Comparison of ENCODE assay signal across 29 cellular contexts in genomic region chr3:26984601-26985000, GRCh38.
"Had no signal": no experiment of that assay in that cellular context is flagged by ENCODE, and none has a peak within 500 bp of the region (broad histone marks: within the 10 kb centered on the region; RNA-seq: fewer than 3 reads in every experiment).

No MANE protein-coding gene starts in this region.

- H3K27ac ChIP-seq: left lung, lower lobe of right lung, neural progenitor cell, neutrophil, parathyroid adenoma, psoas muscle, right atrium auricular region, right lobe of liver, testis, thyroid gland, transverse colon, upper lobe of left lung, vagina had no signal

- H3K4me1 ChIP-seq: left lung, parathyroid adenoma, psoas muscle, right atrium auricular region, right lobe of liver, testis, transverse colon, vagina had no signal

- H3K27me3 Mint-ChIP-seq: stimulated activated memory B cell treated with anti-CD40 and anti-IgM and Interleukin-4, amounts not matched to agents 10 μg/mL and 1 μg/mL and 100 μg/mL, for 72 hours; stimulated activated naive CD8-positive, alpha-beta T cell treated with anti-CD3 and anti-CD28 coated beads, Interleukin-15, amount 100 ng/mL, for 72 hours had no signal

- H3K4me3 ChIP-seq: left lung, lower lobe of right lung, neural progenitor cell, psoas muscle, right atrium auricular region, right lobe of liver, smooth muscle cell, testis, thyroid gland, transverse colon, upper lobe of left lung, vagina had no signal

- H3K27ac Mint-ChIP-seq: natural killer cell; nephron progenitor cell; neural progenitor cell; stimulated activated memory B cell treated with anti-CD40 and anti-IgM and Interleukin-4, amounts not matched to agents 10 μg/mL and 1 μg/mL and 100 μg/mL, for 72 hours; stimulated activated naive CD8-positive, alpha-beta T cell treated with anti-CD3 and anti-CD28 coated beads, Interleukin-15, amount 100 ng/mL, for 72 hours had no signal

- H3K36me3 ChIP-seq: left lung, lower lobe of right lung, neural progenitor cell, neutrophil, right atrium auricular region, right lobe of liver, thyroid gland, transverse colon, upper lobe of left lung, vagina had no signal

- H3K27me3 ChIP-seq: left lung, neural progenitor cell, neutrophil, right atrium auricular region, right lobe of liver, testis, thyroid gland, transverse colon, upper lobe of left lung, vagina had no signal

- ATAC-seq: left colon; left lung; lower lobe of right lung; natural killer cell; psoas muscle; right lobe of liver; stimulated activated memory B cell treated with anti-CD40 and anti-IgM and Interleukin-4, amounts not matched to agents 10 μg/mL and 1 μg/mL and 100 μg/mL, for 72 hours; stimulated activated naive CD8-positive, alpha-beta T cell treated with anti-CD3 and anti-CD28 coated beads, Interleukin-15, amount 100 ng/mL, for 72 hours had no signal

- H3K36me3 Mint-ChIP-seq: natural killer cell; neural progenitor cell; stimulated activated memory B cell treated with anti-CD40 and anti-IgM and Interleukin-4, amounts not matched to agents 10 μg/mL and 1 μg/mL and 100 μg/mL, for 72 hours had no signal

- DNase-seq: hippocampal formation; kidney glomerular epithelial cell; left colon; left lung; lower lobe of right lung; mammary epithelial cell; mesenchymal stem cell; natural killer cell; nephron progenitor cell; occipital lobe; psoas muscle; right lobe of liver; stimulated activated CD4-positive, alpha-beta T cell treated with anti-CD3 and anti-CD28 coated beads, Interleukin-1b, Interleukin-23, amount 100 ng/mL, for 48 hours; stimulated activated CD4-positive, alpha-beta T cell treated with anti-CD3 and anti-CD28 coated beads, Interleukin-2, amount 100 ng/mL, for 48 hours; stimulated activated CD4-positive, alpha-beta T cell treated with anti-CD3 and anti-CD28 coated beads, Interleukin-4, amount 100 ng/mL, for 4 hours; stimulated activated CD8-positive, alpha-beta memory T cell treated with anti-CD3 and anti-CD28 coated beads, Interleukin-4, amount 100 ng/mL, for 48 hours; stimulated activated naive CD4-positive, alpha-beta T cell treated with Interleukin-2 at 50 U/mL for 16 hours; stimulated activated naive CD8-positive, alpha-beta T cell treated with anti-CD3 and anti-CD28 coated beads, Interleukin-15, amount 100 ng/mL, for 72 hours; testis; thyroid gland; transverse colon; upper lobe of left lung had no signal

- H3K4me2 ChIP-seq: neural progenitor cell, smooth muscle cell had no signal

- H3K4me3 Mint-ChIP-seq: natural killer cell; nephron progenitor cell; neural progenitor cell; stimulated activated memory B cell treated with anti-CD40 and anti-IgM and Interleukin-4, amounts not matched to agents 10 μg/mL and 1 μg/mL and 100 μg/mL, for 72 hours; stimulated activated naive CD8-positive, alpha-beta T cell treated with anti-CD3 and anti-CD28 coated beads, Interleukin-15, amount 100 ng/mL, for 72 hours had no signal

- H3K9me3 ChIP-seq: left lung, lower lobe of right lung, neutrophil, psoas muscle, right atrium auricular region, right lobe of liver, testis, thyroid gland, transverse colon, upper lobe of left lung, vagina had no signal

- H3K9me3 Mint-ChIP-seq: nephron progenitor cell, neural progenitor cell had no signal

- H3K79me2 ChIP-seq: parathyroid adenoma had no signal

- H3K4me1 Mint-ChIP-seq: natural killer cell; nephron progenitor cell; stimulated activated memory B cell treated with anti-CD40 and anti-IgM and Interleukin-4, amounts not matched to agents 10 μg/mL and 1 μg/mL and 100 μg/mL, for 72 hours; stimulated activated naive CD8-positive, alpha-beta T cell treated with anti-CD3 and anti-CD28 coated beads, Interleukin-15, amount 100 ng/mL, for 72 hours had no signal

- H2AFZ ChIP-seq: neural progenitor cell, parathyroid adenoma had no signal
